In the genomic region with DNA sequence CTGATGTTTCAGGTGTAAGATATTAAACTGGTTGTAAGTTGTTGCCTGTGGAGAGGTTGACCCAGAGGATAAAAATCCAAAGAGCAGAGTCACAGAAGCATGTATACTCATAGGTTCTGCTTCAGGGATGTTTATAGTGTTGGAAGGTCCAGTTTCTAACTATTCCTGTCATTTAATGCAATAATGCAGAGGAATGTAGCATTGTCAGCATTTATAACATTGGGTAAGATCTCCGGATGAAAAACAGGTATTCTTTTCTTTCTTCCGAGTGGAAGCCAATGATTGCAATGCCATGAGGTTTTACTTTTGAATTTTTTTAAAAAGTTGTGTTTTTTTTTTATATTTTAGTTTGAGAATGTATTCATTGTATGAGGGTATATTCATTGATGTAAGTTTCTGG, we compare ENCODE assay signal across 1 cellular context.
TF ChIP-seq lines count a peak whose summit lies in the region.

No MANE protein-coding gene starts in this region.

TF ChIP-seq in GM23338, 12 proteins besides CTCF, POLR2A, EP300 and RAD21 (continued from another document):
- TF ChIP-seq, protein P1, sequence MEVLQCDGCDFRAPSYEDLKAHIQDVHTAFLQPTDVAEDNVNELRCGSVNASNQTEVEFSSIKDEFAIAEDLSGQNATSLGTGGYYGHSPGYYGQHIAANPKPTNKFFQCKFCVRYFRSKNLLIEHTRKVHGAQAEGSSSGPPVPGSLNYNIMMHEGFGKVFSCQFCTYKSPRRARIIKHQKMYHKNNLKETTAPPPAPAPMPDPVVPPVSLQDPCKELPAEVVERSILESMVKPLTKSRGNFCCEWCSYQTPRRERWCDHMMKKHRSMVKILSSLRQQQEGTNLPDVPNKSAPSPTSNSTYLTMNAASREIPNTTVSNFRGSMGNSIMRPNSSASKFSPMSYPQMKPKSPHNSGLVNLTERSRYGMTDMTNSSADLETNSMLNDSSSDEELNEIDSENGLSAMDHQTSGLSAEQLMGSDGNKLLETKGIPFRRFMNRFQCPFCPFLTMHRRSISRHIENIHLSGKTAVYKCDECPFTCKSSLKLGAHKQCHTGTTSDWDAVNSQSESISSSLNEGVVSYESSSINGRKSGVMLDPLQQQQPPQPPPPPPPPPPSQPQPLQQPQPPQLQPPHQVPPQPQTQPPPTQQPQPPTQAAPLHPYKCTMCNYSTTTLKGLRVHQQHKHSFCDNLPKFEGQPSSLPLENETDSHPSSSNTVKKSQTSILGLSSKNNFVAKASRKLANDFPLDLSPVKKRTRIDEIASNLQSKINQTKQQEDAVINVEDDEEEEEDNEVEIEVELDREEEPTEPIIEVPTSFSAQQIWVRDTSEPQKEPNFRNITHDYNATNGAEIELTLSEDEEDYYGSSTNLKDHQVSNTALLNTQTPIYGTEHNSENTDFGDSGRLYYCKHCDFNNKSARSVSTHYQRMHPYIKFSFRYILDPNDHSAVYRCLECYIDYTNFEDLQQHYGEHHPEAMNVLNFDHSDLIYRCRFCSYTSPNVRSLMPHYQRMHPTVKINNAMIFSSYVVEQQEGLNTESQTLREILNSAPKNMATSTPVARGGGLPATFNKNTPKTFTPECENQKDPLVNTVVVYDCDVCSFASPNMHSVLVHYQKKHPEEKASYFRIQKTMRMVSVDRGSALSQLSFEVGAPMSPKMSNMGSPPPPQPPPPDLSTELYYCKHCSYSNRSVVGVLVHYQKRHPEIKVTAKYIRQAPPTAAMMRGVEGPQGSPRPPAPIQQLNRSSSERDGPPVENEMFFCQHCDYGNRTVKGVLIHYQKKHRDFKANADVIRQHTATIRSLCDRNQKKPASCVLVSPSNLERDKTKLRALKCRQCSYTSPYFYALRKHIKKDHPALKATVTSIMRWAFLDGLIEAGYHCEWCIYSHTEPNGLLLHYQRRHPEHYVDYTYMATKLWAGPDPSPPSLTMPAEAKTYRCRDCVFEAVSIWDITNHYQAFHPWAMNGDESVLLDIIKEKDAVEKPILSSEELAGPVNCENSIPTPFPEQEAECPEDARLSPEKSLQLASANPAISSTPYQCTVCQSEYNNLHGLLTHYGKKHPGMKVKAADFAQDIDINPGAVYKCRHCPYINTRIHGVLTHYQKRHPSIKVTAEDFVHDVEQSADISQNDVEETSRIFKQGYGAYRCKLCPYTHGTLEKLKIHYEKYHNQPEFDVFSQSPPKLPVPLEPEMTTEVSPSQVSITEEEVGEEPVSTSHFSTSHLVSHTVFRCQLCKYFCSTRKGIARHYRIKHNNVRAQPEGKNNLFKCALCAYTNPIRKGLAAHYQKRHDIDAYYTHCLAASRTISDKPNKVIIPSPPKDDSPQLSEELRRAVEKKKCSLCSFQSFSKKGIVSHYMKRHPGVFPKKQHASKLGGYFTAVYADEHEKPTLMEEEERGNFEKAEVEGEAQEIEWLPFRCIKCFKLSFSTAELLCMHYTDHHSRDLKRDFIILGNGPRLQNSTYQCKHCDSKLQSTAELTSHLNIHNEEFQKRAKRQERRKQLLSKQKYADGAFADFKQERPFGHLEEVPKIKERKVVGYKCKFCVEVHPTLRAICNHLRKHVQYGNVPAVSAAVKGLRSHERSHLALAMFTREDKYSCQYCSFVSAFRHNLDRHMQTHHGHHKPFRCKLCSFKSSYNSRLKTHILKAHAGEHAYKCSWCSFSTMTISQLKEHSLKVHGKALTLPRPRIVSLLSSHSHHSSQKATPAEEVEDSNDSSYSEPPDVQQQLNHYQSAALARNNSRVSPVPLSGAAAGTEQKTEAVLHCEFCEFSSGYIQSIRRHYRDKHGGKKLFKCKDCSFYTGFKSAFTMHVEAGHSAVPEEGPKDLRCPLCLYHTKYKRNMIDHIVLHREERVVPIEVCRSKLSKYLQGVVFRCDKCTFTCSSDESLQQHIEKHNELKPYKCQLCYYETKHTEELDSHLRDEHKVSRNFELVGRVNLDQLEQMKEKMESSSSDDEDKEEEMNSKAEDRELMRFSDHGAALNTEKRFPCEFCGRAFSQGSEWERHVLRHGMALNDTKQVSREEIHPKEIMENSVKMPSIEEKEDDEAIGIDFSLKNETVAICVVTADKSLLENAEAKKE (CRISPR knock-in tag; IDR thresholded peaks at IDR 0.05), result no peak
- TF ChIP-seq NANOG (IDR thresholded peaks at IDR 0.05; ENCODE audit: borderline replicate concordance) (no peak), JUNB (IDR thresholded peaks at IDR 0.05; ENCODE audit: unreplicated experiment) (no peak), POLR2AphosphoS5 (IDR thresholded peaks at IDR 0.05; ENCODE audit: low read depth) (no peak), EZH2phosphoT487 (IDR thresholded peaks at IDR 0.05; ENCODE audit: unreplicated experiment) (no peak), STAT1 (IDR thresholded peaks at IDR 0.05; ENCODE audit: unreplicated experiment) (no peak), ZNF331 (CRISPR knock-in tag; IDR thresholded peaks at IDR 0.05; ENCODE audit: low read depth) (no peak), CREB1 (CRISPR knock-in tag; IDR thresholded peaks at IDR 0.05; ENCODE audit: low read depth) (no peak), EZH2 (IDR thresholded peaks at IDR 0.05; ENCODE audit: low read depth, unreplicated experiment) (no peak)
- TF ChIP-seq, protein P2, sequence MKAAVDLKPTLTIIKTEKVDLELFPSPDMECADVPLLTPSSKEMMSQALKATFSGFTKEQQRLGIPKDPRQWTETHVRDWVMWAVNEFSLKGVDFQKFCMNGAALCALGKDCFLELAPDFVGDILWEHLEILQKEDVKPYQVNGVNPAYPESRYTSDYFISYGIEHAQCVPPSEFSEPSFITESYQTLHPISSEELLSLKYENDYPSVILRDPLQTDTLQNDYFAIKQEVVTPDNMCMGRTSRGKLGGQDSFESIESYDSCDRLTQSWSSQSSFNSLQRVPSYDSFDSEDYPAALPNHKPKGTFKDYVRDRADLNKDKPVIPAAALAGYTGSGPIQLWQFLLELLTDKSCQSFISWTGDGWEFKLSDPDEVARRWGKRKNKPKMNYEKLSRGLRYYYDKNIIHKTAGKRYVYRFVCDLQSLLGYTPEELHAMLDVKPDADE (IDR thresholded peaks at IDR 0.05), result no peak
- TF ChIP-seq, protein P3, sequence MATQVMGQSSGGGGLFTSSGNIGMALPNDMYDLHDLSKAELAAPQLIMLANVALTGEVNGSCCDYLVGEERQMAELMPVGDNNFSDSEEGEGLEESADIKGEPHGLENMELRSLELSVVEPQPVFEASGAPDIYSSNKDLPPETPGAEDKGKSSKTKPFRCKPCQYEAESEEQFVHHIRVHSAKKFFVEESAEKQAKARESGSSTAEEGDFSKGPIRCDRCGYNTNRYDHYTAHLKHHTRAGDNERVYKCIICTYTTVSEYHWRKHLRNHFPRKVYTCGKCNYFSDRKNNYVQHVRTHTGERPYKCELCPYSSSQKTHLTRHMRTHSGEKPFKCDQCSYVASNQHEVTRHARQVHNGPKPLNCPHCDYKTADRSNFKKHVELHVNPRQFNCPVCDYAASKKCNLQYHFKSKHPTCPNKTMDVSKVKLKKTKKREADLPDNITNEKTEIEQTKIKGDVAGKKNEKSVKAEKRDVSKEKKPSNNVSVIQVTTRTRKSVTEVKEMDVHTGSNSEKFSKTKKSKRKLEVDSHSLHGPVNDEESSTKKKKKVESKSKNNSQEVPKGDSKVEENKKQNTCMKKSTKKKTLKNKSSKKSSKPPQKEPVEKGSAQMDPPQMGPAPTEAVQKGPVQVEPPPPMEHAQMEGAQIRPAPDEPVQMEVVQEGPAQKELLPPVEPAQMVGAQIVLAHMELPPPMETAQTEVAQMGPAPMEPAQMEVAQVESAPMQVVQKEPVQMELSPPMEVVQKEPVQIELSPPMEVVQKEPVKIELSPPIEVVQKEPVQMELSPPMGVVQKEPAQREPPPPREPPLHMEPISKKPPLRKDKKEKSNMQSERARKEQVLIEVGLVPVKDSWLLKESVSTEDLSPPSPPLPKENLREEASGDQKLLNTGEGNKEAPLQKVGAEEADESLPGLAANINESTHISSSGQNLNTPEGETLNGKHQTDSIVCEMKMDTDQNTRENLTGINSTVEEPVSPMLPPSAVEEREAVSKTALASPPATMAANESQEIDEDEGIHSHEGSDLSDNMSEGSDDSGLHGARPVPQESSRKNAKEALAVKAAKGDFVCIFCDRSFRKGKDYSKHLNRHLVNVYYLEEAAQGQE (IDR thresholded peaks at IDR 0.05; ENCODE audit: unreplicated experiment), result no peak
TF ChIP-seq in GM23338: peak in this region for 0.
